ENCODE assay signal across 27 cellular contexts in the genomic region with DNA sequence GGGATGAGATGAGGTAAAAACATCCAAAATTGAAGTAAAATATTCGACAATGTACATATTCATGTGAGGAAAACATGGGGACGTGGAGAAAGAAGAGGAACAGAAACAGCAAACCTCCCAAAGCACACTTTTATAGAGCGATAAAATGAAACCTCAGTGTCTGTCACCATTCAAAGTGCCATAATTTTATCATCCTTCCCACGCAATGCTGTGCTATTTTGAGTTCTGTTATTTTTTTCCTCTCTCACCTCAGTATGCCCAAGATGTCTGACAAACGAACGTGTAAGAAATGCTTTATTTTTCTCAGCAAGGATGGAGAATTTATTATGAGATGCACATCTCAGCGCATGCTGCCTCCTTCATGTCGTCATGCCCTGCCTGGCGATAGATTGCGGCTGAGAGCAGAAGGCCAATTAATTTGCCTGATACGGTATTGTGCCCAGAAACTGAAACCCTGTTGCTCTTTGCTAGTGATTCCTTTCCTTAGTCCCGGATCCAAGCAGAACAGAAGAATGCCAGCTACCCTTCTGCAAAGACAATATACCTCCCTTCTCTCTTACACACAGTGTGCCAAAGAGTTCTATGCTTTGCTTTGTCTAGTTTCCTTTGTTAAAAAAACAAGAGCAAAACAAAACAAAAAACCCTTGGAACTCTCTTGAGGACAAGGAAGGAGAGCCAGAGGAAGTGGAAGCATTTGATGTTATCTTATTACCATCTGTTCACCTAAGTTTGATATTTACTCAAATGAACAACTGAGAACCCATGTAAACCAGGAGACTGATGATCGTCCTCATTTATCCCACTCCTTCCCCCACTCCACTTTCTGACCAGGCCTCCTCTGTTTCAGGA.
A peak's percentile ranks its signal among the peaks of the same experiment; 100 is the strongest.
DNase-seq lines count a peak whose midpoint lies in the region; ATAC-seq and TF ChIP-seq lines count a peak whose summit lies in the region.
"Had no signal": no experiment of that assay in that cellular context is flagged by ENCODE, and none has a peak within 500 bp of the region (broad histone marks: within the 10 kb centered on the region; RNA-seq: fewer than 3 reads in every experiment).

No MANE protein-coding gene starts in this region.

- no peak for ATAC-seq in GM18520 (IDR thresholded peaks at IDR 0.05; ENCODE audit: unreplicated experiment)
- ATAC-seq: esophagus mucosa; naive thymus-derived CD4-positive, alpha-beta T cell; stimulated activated naive CD8-positive, alpha-beta T cell treated with anti-CD3 and anti-CD28 coated beads, Interleukin-15, amount 100 ng/mL, for 72 hours had no signal

- in situ Hi-C loops in HAP-1 (cut with MboI; ENCODE audit: low sequenced_read_pairs) = no loop called here

- H3K4me3 Mint-ChIP-seq in brain = peak overlapping the region in 2 of 5 experiments; percentile 19 to 52
- H3K4me3 Mint-ChIP-seq in immature natural killer cell = no peak overlapping the region
- H3K4me3 Mint-ChIP-seq: naive thymus-derived CD4-positive, alpha-beta T cell; stimulated activated naive CD8-positive, alpha-beta T cell treated with anti-CD3 and anti-CD28 coated beads, Interleukin-15, amount 100 ng/mL, for 72 hours had no signal

- H3K27me3 ChIP-seq in layer of hippocampus (ENCODE audit: control insufficient read depth, insufficient read depth, low read length) (no peaks in the 10 kb centered on the region), HAP-1 (ENCODE audit: low read depth) (no peaks in the 10 kb centered on the region)
- H3K27me3 ChIP-seq: ovary, SJCRH30 had no signal

- H3K27ac ChIP-seq in C4-2B (peak overlapping the region; percentile 66), layer of hippocampus (ENCODE audit: low read depth, low read length) (peak overlapping the region; percentile 0)
- H3K27ac ChIP-seq: ovary, PC-9, SJCRH30 had no signal

- H3K27me3 Mint-ChIP-seq in brain (no peaks in the 10 kb centered on the region), immature natural killer cell (ENCODE audit: low read depth in 3 of 3) (peaks cover 0 to 1% (median 0%) of the 10 kb centered on the region in 3 donors)
- H3K27me3 Mint-ChIP-seq: naive thymus-derived CD4-positive, alpha-beta T cell; stimulated activated naive CD8-positive, alpha-beta T cell treated with anti-CD3 and anti-CD28 coated beads, Interleukin-15, amount 100 ng/mL, for 72 hours had no signal

- no peak overlapping the region for H3K4me3 ChIP-seq in HAP-1
- H3K4me3 ChIP-seq: ovary, PC-9, SJCRH30 had no signal

- H3K9me3 ChIP-seq in HAP-1 = no peaks in the 10 kb centered on the region
- H3K9me3 ChIP-seq: ovary, SJCRH30 had no signal

- H3K27ac Mint-ChIP-seq in brain (peak overlapping the region; percentile 20 to 94 (median 69)), immature natural killer cell (peak overlapping the region in 1 of 6 donors; percentile 5)
- H3K27ac Mint-ChIP-seq: stimulated activated naive CD8-positive, alpha-beta T cell treated with anti-CD3 and anti-CD28 coated beads, Interleukin-15, amount 100 ng/mL, for 72 hours had no signal

- H3K9me3 Mint-ChIP-seq in brain (no peaks in the 10 kb centered on the region), immature natural killer cell (peaks cover 0 to 3% (median 0%) of the 10 kb centered on the region in 6 donors)

- H3K36me3 Mint-ChIP-seq in brain (no peaks in the 10 kb centered on the region), immature natural killer cell (peaks cover 22 to 34% (median 26%) of the 10 kb centered on the region in 3 donors)

- TF ChIP-seq CTCF in C4-2B (conservative IDR thresholded peaks at IDR 0.05) = no peak
- no peak for TF ChIP-seq CTCF in brain (conservative IDR thresholded peaks at IDR 0.05)

- DNase-seq in MV-4-11 (lab: John Stamatoyannopoulos, UW) (peak; percentile 63), immature natural killer cell (no peak), HAP-1 (ENCODE audit: low spot score in 2 of 2) (no peak)
- DNase-seq in stimulated activated CD4-positive, alpha-beta T cell treated with anti-CD3 and anti-CD28 coated beads, Interleukin-12 subunit alpha, Interleukin-12 subunit beta, amount 100 ng/mL, for 4 hours = no peak
- DNase-seq: activated CD4-positive, alpha-beta T cell treated with anti-CD3 and anti-CD28 coated beads for 48 hours; activated naive CD4-positive, alpha-beta T cell treated with Interleukin-2 at 50 U/mL for 16 hours; activated T-cell treated with anti-CD3 and anti-CD28 coated beads, Interleukin-2, amount 50 U/mL, for 48 hours; amniotic stem cell; central memory CD4-positive, alpha-beta T cell; effector CD4-positive, alpha-beta T cell; EL; foreskin melanocyte; HCEC 1CT; IMR-90; naive thymus-derived CD4-positive, alpha-beta T cell; NCI-H1436 treated with DMSO at 0.1 percent for 48 hours; NCI-H82; ovary; PC-9; right cardiac atrium; SJCRH30; stimulated activated naive CD8-positive, alpha-beta T cell treated with anti-CD3 and anti-CD28 coated beads, Interleukin-15, amount 100 ng/mL, for 72 hours had no signal

- H3K4me1 ChIP-seq in HAP-1 = no peaks in the 10 kb centered on the region

- H3K36me3 ChIP-seq in HAP-1 (replicated peaks) = no peaks in the 10 kb centered on the region
- H3K36me3 ChIP-seq: ovary, SJCRH30 had no signal

- H3K4me1 Mint-ChIP-seq in brain = peaks cover 71% of the 10 kb centered on the region
- peaks cover 3 to 5% of the 10 kb centered on the region in 2 donors for H3K4me1 Mint-ChIP-seq in immature natural killer cell
- H3K4me1 Mint-ChIP-seq: naive thymus-derived CD4-positive, alpha-beta T cell; stimulated activated naive CD8-positive, alpha-beta T cell treated with anti-CD3 and anti-CD28 coated beads, Interleukin-15, amount 100 ng/mL, for 72 hours had no signal
